12 cellular contexts compared by ENCODE assay signal in genomic region chr5:39755986-39756385, GRCh38.
DNase-seq lines count a peak whose midpoint lies in the region; ATAC-seq and TF ChIP-seq lines count a peak whose summit lies in the region.
"Had no signal": no experiment of that assay in that cellular context is flagged by ENCODE, and none has a peak within 500 bp of the region (broad histone marks: within the 10 kb centered on the region; RNA-seq: fewer than 3 reads in every experiment).

No MANE protein-coding gene starts in this region.

- H3K27ac ChIP-seq in foreskin keratinocyte, result no peak overlapping the region
- H3K27ac ChIP-seq: HL-60 had no signal

- no peaks in the 10 kb centered on the region for H3K27me3 ChIP-seq in foreskin keratinocyte

- DNase-seq in H4 (ENCODE audit: low spot score), result peak; percentile 89
- peak; percentile 40 for DNase-seq in T1000 (lab: John Stamatoyannopoulos, UW)
- DNase-seq in foreskin keratinocyte, result peak; percentile 63 to 81
- peak; percentile 36 for DNase-seq in superior temporal gyrus (ENCODE audit: extremely low spot score)
- no peak for DNase-seq in stimulated activated naive CD4-positive, alpha-beta T cell treated with Interleukin-2 at 50 U/mL for 16 hours (lab: John Stamatoyannopoulos, UW)
- no peak for DNase-seq in DMS79 treated with DMSO at 0.1 percent for 48 hours (lab: John Stamatoyannopoulos, UW)
- DNase-seq: effector memory CD4-positive, alpha-beta T cell; H9 had no signal

- peak; percentile 89 for ATAC-seq in foreskin keratinocyte
- ATAC-seq in GM19397 (IDR thresholded peaks at IDR 0.05; ENCODE audit: unreplicated experiment), result no peak
- ATAC-seq: activated T-helper 17 cell treated with anti-CD3 and anti-CD28 coated beads, Interleukin-2, amount 50 U/mL, for 72 hours; GM12878 had no signal

- no peak for TF ChIP-seq CTCF in foreskin keratinocyte (conservative IDR thresholded peaks at IDR 0.05)

- peaks cover 14% of the 10 kb centered on the region for H3K4me1 ChIP-seq in foreskin keratinocyte

Comparison
In these comparisons a context has a peak if more than half of its experiments do, and no peak if none do; other contexts are left out.
1. DNase-seq: peak in H4 (single experiment), T1000 (single experiment), foreskin keratinocyte (2 of 2) and superior temporal gyrus (single experiment); none in stimulated activated naive CD4-positive, alpha-beta T cell treated with Interleukin-2 at 50 U/mL for 16 hours (single experiment) and DMS79 treated with DMSO at 0.1 percent for 48 hours (single experiment).